In genomic region chr1:200917291-200917817, GRCh38 we compare ENCODE assay signal across 14 cellular contexts. TPM values are rescaled to one million over a fixed set of nuclear protein-coding genes. Genes with fewer than 3 reads are reported as not detected.
A peak's percentile ranks its signal among the peaks of the same experiment; 100 is the strongest.
DNase-seq lines count a peak whose midpoint lies in the region; ATAC-seq and TF ChIP-seq lines count a peak whose summit lies in the region.
"Had no signal": no experiment of that assay in that cellular context is flagged by ENCODE, and none has a peak within 500 bp of the region (broad histone marks: within the 10 kb centered on the region; RNA-seq: fewer than 3 reads in every experiment).

No MANE protein-coding gene starts in this region.

- no peaks in the 10 kb centered on the region for H3K79me2 ChIP-seq in Karpas-422 (ENCODE audit: low read length)

- H3K4me3 Mint-ChIP-seq in HFFc6: no peak overlapping the region

- H3K4me2 ChIP-seq in Karpas-422 (ENCODE audit: low read depth, low read length, poor library complexity, severe bottlenecking): no peak overlapping the region

- H3K4me1 Mint-ChIP-seq in HFFc6 (ENCODE audit: low read depth): no peaks in the 10 kb centered on the region

- peaks cover 13% of the 10 kb centered on the region for H3K27me3 Mint-ChIP-seq in HFFc6 (ENCODE audit: insufficient read depth)

- H3K27me3 ChIP-seq in H7 (ENCODE audit: control insufficient read depth, insufficient read depth, low read length) (no peaks in the 10 kb centered on the region; the same call in 1 of the 2 replicates), Karpas-422 (ENCODE audit: low read length) (no peaks in the 10 kb centered on the region)

- no peak for ATAC-seq in GM21529 (IDR thresholded peaks at IDR 0.05; ENCODE audit: unreplicated experiment)

- H3K9ac ChIP-seq in Karpas-422 (ENCODE audit: low read length): no peak overlapping the region

- DNase-seq in H7 (peak; percentile 14), RKO (ENCODE audit: low spot score) (peak; percentile 23), islet precursor cell (peak; percentile 59), HFFc6 (no peak), Karpas-422 (no peak), NCI-H226 (no peak)
- DNase-seq: kidney; NCI-H1417 treated with DMSO at 0.1 percent for 48 hours; stimulated activated CD4-positive, alpha-beta T cell treated with anti-CD3 and anti-CD28 coated beads, Interleukin-4, amount 100 ng/mL, for 1 hour had no signal

- H3K36me3 Mint-ChIP-seq in HFFc6 (ENCODE audit: low read depth): no peaks in the 10 kb centered on the region

- no peak overlapping the region for H2AFZ ChIP-seq in Karpas-422 (ENCODE audit: low read length)

- H3K4me3 ChIP-seq in H7 (ENCODE audit: insufficient read depth, low read depth, low read length): no peak overlapping the region
- H3K4me3 ChIP-seq in Karpas-422 (ENCODE audit: low read length): no peak overlapping the region

- no peaks in the 10 kb centered on the region for H3K9me3 ChIP-seq in Karpas-422 (ENCODE audit: low read length)

- H4K20me1 ChIP-seq in Karpas-422 (ENCODE audit: insufficient read depth, low read depth, low read length): no peaks in the 10 kb centered on the region

- H3K27ac Mint-ChIP-seq in HFFc6: no peak overlapping the region

- H3K9me3 Mint-ChIP-seq in HFFc6: no peaks in the 10 kb centered on the region

- TF ChIP-seq CTCF in 22Rv1 (IDR thresholded peaks at IDR 0.05) (no peak), HFFc6 (IDR thresholded peaks at IDR 0.05) (no peak)

- H3K27ac ChIP-seq in 22Rv1 (peak overlapping the region; percentile 31; the same call in 1 of the 2 replicates), Karpas-422 (ENCODE audit: low read length) (no peak overlapping the region)
- H3K27ac ChIP-seq: VCaP had no signal

- H3K36me3 ChIP-seq in H7 (replicated peaks; ENCODE audit: control insufficient read depth, insufficient read depth, low read length) (peaks cover 5% of the 10 kb centered on the region), Karpas-422 (ENCODE audit: insufficient read depth, low read length) (no peaks in the 10 kb centered on the region)

- no peaks in the 10 kb centered on the region for H3K9me2 ChIP-seq in Karpas-422 (replicated peaks; ENCODE audit: insufficient read depth, low read length)

- H3K4me1 ChIP-seq in Karpas-422 (ENCODE audit: low read length): no peaks in the 10 kb centered on the region

RNA-seq across cellular contexts. Expression of gene INAVA, which starts 22.7 kb away (rescaled TPM):
- 44.5 and 53.8 TPM in 2 replicates for total RNA-seq in H7 (2014; rRNA removed; shearing (Covaris generic))
- total RNA-seq in HFFc6 (2021; fragmentation: NEBNext Ultra II Directional; extraction: Animal tissue kit (Norgen Biotek cat#: 25700)): not detected
- total RNA-seq in Karpas-422 (2014; rRNA removed; shearing (Covaris generic); ENCODE audit: low replicate concordance): not detected in 2 replicates
- total RNA-seq: subcutaneous adipose tissue had no signal

RNA-seq across cellular contexts. Expression of gene GPR25, which starts 44.6 kb away (rescaled TPM):
- total RNA-seq in H7 (2014; rRNA removed; shearing (Covaris generic)): not detected in 2 replicates
- total RNA-seq in HFFc6 (2021; fragmentation: NEBNext Ultra II Directional; extraction: Animal tissue kit (Norgen Biotek cat#: 25700)): not detected
- total RNA-seq in Karpas-422 (2014; rRNA removed; shearing (Covaris generic); ENCODE audit: low replicate concordance): not detected in 2 replicates
- total RNA-seq: RPMI7951, subcutaneous adipose tissue had no signal

Comparison
In these comparisons a context has a peak if more than half of its experiments do, and no peak if none do; other contexts are left out.
1. DNase-seq: peak in H7 (single experiment), RKO (single experiment) and islet precursor cell (single experiment); none in HFFc6 (single experiment), Karpas-422 (single experiment) and NCI-H226 (single experiment).
2. RNA of gene INAVA, which starts 22.7 kb away (total RNA-seq): 44.5 to 53.8 TPM in H7; not detected in HFFc6 and not detected in Karpas-422; every median in the first group is over 10 times any median in the second.